ENCODE assay signal across 8 cellular contexts in genomic region chr1:151311589-151312331, GRCh38. TPM values are rescaled to one million over a fixed set of nuclear protein-coding genes. Genes with fewer than 3 reads are reported as not detected.
A peak's percentile ranks its signal among the peaks of the same experiment; 100 is the strongest.
DNase-seq lines count a peak whose midpoint lies in the region; ATAC-seq and TF ChIP-seq lines count a peak whose summit lies in the region.

No MANE protein-coding gene starts in this region.

- DNase-seq in AG04450 (ENCODE audit: low read depth, low spot score) (peak; percentile 97), MG63 (peak; percentile 99), epithelial cell of proximal tubule (ENCODE audit: low read depth) (peak; percentile 98), non-pigmented ciliary epithelial cell (ENCODE audit: low read depth) (peak; percentile 99), stromal cell of bone marrow (ENCODE audit: low read depth) (peak; percentile 99), midbrain (lab: John Stamatoyannopoulos, UW) (no peak)
- peak; percentile 79 for DNase-seq in activated CD8-positive, alpha-beta memory T cell treated with anti-CD3 and anti-CD28 coated beads, Interleukin-2, amount 50 U/mL, for 4 hours

- CTCF ChIA-PET in AG04450 (lab: Charles Lee) = interaction anchor here (0.7 to 16.2 kb wide), 3 partner anchors 11 to 60 kb away, joined by 3 to 427 read pairs (median 68); no protein-coding TSS in a partner anchor

- H3K4me3 ChIP-seq in AG04450 (ENCODE audit: low read depth, low read length) (no peak overlapping the region), MG63 (no peak overlapping the region), epithelial cell of proximal tubule (ENCODE audit: low read depth, low read length) (no peak overlapping the region)

- H3K27ac ChIP-seq in AG04450 (ENCODE audit: low read depth, low read length) = peak overlapping the region; percentile 99

- H3K36me3 ChIP-seq in MG63 = peaks cover 83% of the 10 kb centered on the region

- POLR2A ChIA-PET in AG04450 (lab: Yijun Ruan, JAX) = interaction anchor here (0.7 to 3.0 kb wide), 9 partner anchors 11 to 253 kb away, joined by 3 to 45 read pairs (median 4); partner anchors contain the start of genes PI4KB, PSMB4, SELENBP1 and ZNF687

- H3K9me3 ChIP-seq in AG04450 (ENCODE audit: control insufficient read depth, insufficient read depth, low read length) (no peaks in the 10 kb centered on the region), MG63 (no peaks in the 10 kb centered on the region)

- no peak for TF ChIP-seq CTCF in AG04450 (IDR thresholded peaks at IDR 0.05; ENCODE audit: low read depth, low read length)
- TF ChIP-seq CTCF in epithelial cell of proximal tubule (conservative IDR thresholded peaks at IDR 0.05; ENCODE audit: low read depth, low read length) = no peak

- ATAC-seq in HG02610 (IDR thresholded peaks at IDR 0.05; ENCODE audit: unreplicated experiment) = no peak

- no peaks in the 10 kb centered on the region for H3K27me3 ChIP-seq in AG04450 (ENCODE audit: control insufficient read depth, insufficient read depth, low read length)
- H3K27me3 ChIP-seq in MG63 = no peaks in the 10 kb centered on the region

RNA-seq across cellular contexts. Expression of gene PI4KB, which starts 15.5 kb away (rescaled TPM):
- polyA plus RNA-seq in AG04450 (2011; rRNA removed) = 75.2 and 83.2 TPM in 2 replicates
- polyA minus RNA-seq in AG04450 (2011; rRNA and poly(A)+ RNA removed) = 161 and 181 TPM in 2 replicates
- total RNA-seq in MG63 (2014; rRNA removed; shearing (Covaris generic); ENCODE audit: low replicate concordance) = 42.2 and 44.2 TPM in 2 replicates
- total RNA-seq in epithelial cell of proximal tubule = 26.3 and 73.3 TPM in 2 replicates

RNA-seq across cellular contexts. Expression of gene ZNF687, which starts 29.7 kb away (rescaled TPM):
- polyA plus RNA-seq in AG04450 (2011; rRNA removed) = 10.5 and 12.0 TPM in 2 replicates
- polyA minus RNA-seq in AG04450 (2011; rRNA and poly(A)+ RNA removed) = 28.0 and 37.7 TPM in 2 replicates
- total RNA-seq in MG63 (2014; rRNA removed; shearing (Covaris generic); ENCODE audit: low replicate concordance) = 14.9 and 22.9 TPM in 2 replicates
- total RNA-seq in epithelial cell of proximal tubule = 14.0 and 16.9 TPM in 2 replicates

RNA-seq across cellular contexts. Expression of gene RFX5, which starts 35.3 kb away (rescaled TPM):
- 40.9 and 42.7 TPM in 2 replicates for polyA plus RNA-seq in AG04450 (2011; rRNA removed)
- polyA minus RNA-seq in AG04450 (2011; rRNA and poly(A)+ RNA removed) = 62.9 and 103 TPM in 2 replicates
- 39.5 and 61.6 TPM in 2 replicates for total RNA-seq in MG63 (2014; rRNA removed; shearing (Covaris generic); ENCODE audit: low replicate concordance)
- 25.9 and 33.9 TPM in 2 replicates for total RNA-seq in epithelial cell of proximal tubule

RNA-seq across cellular contexts. Expression of gene PSMD4, which starts 57.2 kb away (rescaled TPM):
- 258 and 275 TPM in 2 replicates for polyA plus RNA-seq in AG04450 (2011; rRNA removed)
- polyA minus RNA-seq in AG04450 (2011; rRNA and poly(A)+ RNA removed) = 227 and 254 TPM in 2 replicates
- 225 and 311 TPM in 2 replicates for total RNA-seq in MG63 (2014; rRNA removed; shearing (Covaris generic); ENCODE audit: low replicate concordance)
- 213 and 225 TPM in 2 replicates for total RNA-seq in epithelial cell of proximal tubule
